31 cellular contexts compared by ENCODE assay signal in genomic region chr2:166458682-166459081, GRCh38. TPM values are rescaled to one million over a fixed set of nuclear protein-coding genes. Genes with fewer than 3 reads are reported as not detected.
"Had no signal": no experiment of that assay in that cellular context is flagged by ENCODE, and none has a peak within 500 bp of the region (broad histone marks: within the 10 kb centered on the region; RNA-seq: fewer than 3 reads in every experiment).

No MANE protein-coding gene starts in this region.

- H3K36me3 ChIP-seq: adrenal gland had no signal

- DNase-seq: activated CD4-positive, alpha-beta memory T cell treated with anti-CD3 and anti-CD28 coated beads for 36 hours; activated CD4-positive, alpha-beta T cell treated with anti-CD3 and anti-CD28 coated beads for 36 hours; activated CD4-positive, alpha-beta T cell treated with anti-CD3 and anti-CD28 coated beads, Interleukin-2, amount 10 ng/mL, durations not matched to agents 24 days and 14 days; activated CD4-positive, CD25-positive, alpha-beta regulatory T cell; activated CD4-positive, CD25-positive, alpha-beta regulatory T cell treated with anti-CD3 and anti-CD28 coated beads, Interleukin-2, amount 50 U/mL, for 72 hours; activated CD8-positive, alpha-beta memory T cell treated with anti-CD3 and anti-CD28 coated beads, Interleukin-2, amount 10 ng/mL, durations not matched to agents 7 days and 5 days; activated CD8-positive, alpha-beta memory T cell treated with anti-CD3 and anti-CD28 coated beads, Interleukin-2, amount 50 U/mL, for 4 hours; activated CD8-positive, alpha-beta T cell treated with anti-CD3 and anti-CD28 coated beads, Interleukin-2, amount 10 ng/mL, durations not matched to agents 7 days and 5 days; activated effector memory CD4-positive, alpha-beta T cell treated with anti-CD3 and anti-CD28 coated beads, Interleukin-2, amount 50 U/mL, for 16 hours; activated naive CD4-positive, alpha-beta T cell treated with anti-CD3 and anti-CD28 coated beads for 36 hours; activated naive CD8-positive, alpha-beta T cell treated with anti-CD3 and anti-CD28 coated beads for 36 hours; activated naive CD8-positive, alpha-beta T cell treated with anti-CD3 and anti-CD28 coated beads, Interleukin-2, amount 50 U/mL, for 24 hours; activated T-cell treated with anti-CD3 and anti-CD28 coated beads, Interleukin-2, amount 50 U/mL, for 1 hour; activated T-cell treated with anti-CD3 and anti-CD28 coated beads, Interleukin-2, amount 50 U/mL, for 48 hours; adrenal gland; amygdala; aorta; body of pancreas; cortex of kidney; dermis blood vessel endothelial cell; effector CD8-positive, alpha-beta T cell; head of caudate nucleus; hippocampal formation; T-helper 1 cell; T-helper 17 cell; T1000 had no signal

- ATAC-seq: activated CD4-positive, alpha-beta T cell treated with anti-CD3 and anti-CD28 coated beads for 36 hours; activated CD8-positive, alpha-beta memory T cell treated with anti-CD3 and anti-CD28 coated beads, Interleukin-2, amount 10 ng/mL, durations not matched to agents 7 days and 5 days; activated CD8-positive, alpha-beta T cell treated with anti-CD3 and anti-CD28 coated beads, Interleukin-2, amount 10 ng/mL, durations not matched to agents 7 days and 5 days; activated naive CD8-positive, alpha-beta T cell treated with anti-CD3 and anti-CD28 coated beads, Interleukin-2, amount 50 U/mL, for 24 hours; body of pancreas; T-helper 17 cell had no signal

- H3K27me3 ChIP-seq: adrenal gland, body of pancreas, esophagus muscularis mucosa had no signal

- H3K9me3 ChIP-seq: adrenal gland, body of pancreas, esophagus muscularis mucosa had no signal

- H3K27ac ChIP-seq: adrenal gland, body of pancreas, esophagus muscularis mucosa had no signal

- H3K4me3 ChIP-seq: adrenal gland, body of pancreas, esophagus muscularis mucosa had no signal

- H3K4me1 ChIP-seq: adrenal gland, body of pancreas, esophagus muscularis mucosa had no signal

RNA-seq across cellular contexts. Expression of gene SCN7A, which starts 35.4 kb away (rescaled TPM):
- total RNA-seq: activated CD4-positive, alpha-beta memory T cell treated with anti-CD3 and anti-CD28 coated beads for 36 hours; activated CD4-positive, alpha-beta T cell treated with anti-CD3 and anti-CD28 coated beads for 36 hours; activated CD4-positive, alpha-beta T cell treated with anti-CD3 and anti-CD28 coated beads, Interleukin-2, amount 10 ng/mL, durations not matched to agents 24 days and 14 days; activated CD8-positive, alpha-beta memory T cell treated with anti-CD3 and anti-CD28 coated beads for 36 hours; activated CD8-positive, alpha-beta memory T cell treated with anti-CD3 and anti-CD28 coated beads, Interleukin-2, amount 10 ng/mL, durations not matched to agents 7 days and 5 days; activated CD8-positive, alpha-beta T cell treated with anti-CD3 and anti-CD28 coated beads, Interleukin-2, amount 10 ng/mL, durations not matched to agents 7 days and 5 days; activated naive CD4-positive, alpha-beta T cell treated with anti-CD3 and anti-CD28 coated beads for 36 hours; activated naive CD8-positive, alpha-beta T cell treated with anti-CD3 and anti-CD28 coated beads for 36 hours; activated T-helper 1 cell treated with anti-CD3 and anti-CD28 coated beads, Interleukin-12 subunit alpha, Interleukin-12 subunit beta, Interleukin-2, Interleukin-4 antibody, amounts not matched to agents 30 ng/mL and 10 ng/mL and 1 ng/mL, durations not matched to agents 14 hours and 24 hours and 36 hours; activated T-helper 2 cell treated with anti-CD3 and anti-CD28 coated beads, Interferon-gamma antibody, Interleukin-2, Interleukin-4, amounts not matched to agents 10 μg/mL and 5 μg/mL and 100 μg/mL, durations not matched to agents 14 hours and 24 hours and 36 hours; dermis blood vessel endothelial cell; endothelial cell of umbilical vein; T-helper 17 cell had no signal
- polyA plus RNA-seq: endothelial cell of umbilical vein had no signal
